ENCODE assay signal across 27 cellular contexts in genomic region chr3:88767746-88768145, GRCh38.
"Had no signal": no experiment of that assay in that cellular context is flagged by ENCODE, and none has a peak within 500 bp of the region (broad histone marks: within the 10 kb centered on the region; RNA-seq: fewer than 3 reads in every experiment).

No MANE protein-coding gene starts in this region.

- H3K4me3 ChIP-seq: ascending aorta, coronary artery, dorsolateral prefrontal cortex, esophagus muscularis mucosa, heart left ventricle had no signal

- DNase-seq: activated CD4-positive, alpha-beta memory T cell treated with anti-CD3 and anti-CD28 coated beads for 36 hours; activated CD4-positive, alpha-beta T cell treated with anti-CD3 and anti-CD28 coated beads for 36 hours; activated CD4-positive, alpha-beta T cell treated with anti-CD3 and anti-CD28 coated beads, Interleukin-2, amount 10 ng/mL, durations not matched to agents 24 days and 14 days; activated CD4-positive, CD25-positive, alpha-beta regulatory T cell; activated CD4-positive, CD25-positive, alpha-beta regulatory T cell treated with anti-CD3 and anti-CD28 coated beads, Interleukin-2, amount 50 U/mL, for 72 hours; activated CD8-positive, alpha-beta memory T cell treated with anti-CD3 and anti-CD28 coated beads, Interleukin-2, amount 10 ng/mL, durations not matched to agents 7 days and 5 days; activated CD8-positive, alpha-beta memory T cell treated with anti-CD3 and anti-CD28 coated beads, Interleukin-2, amount 50 U/mL, for 4 hours; activated CD8-positive, alpha-beta T cell treated with anti-CD3 and anti-CD28 coated beads, Interleukin-2, amount 10 ng/mL, durations not matched to agents 7 days and 5 days; activated gamma-delta T cell; activated naive CD4-positive, alpha-beta T cell; activated naive CD4-positive, alpha-beta T cell treated with anti-CD3 and anti-CD28 coated beads, Interleukin-2, amount 10 ng/mL, durations not matched to agents 7 days and 5 days; activated naive CD8-positive, alpha-beta T cell treated with anti-CD3 and anti-CD28 coated beads, Interleukin-2, amount 10 ng/mL, durations not matched to agents 7 days and 5 days; activated T-cell treated with anti-CD3 and anti-CD28 coated beads, Interleukin-2, amount 50 U/mL, for 1 hour; activated T-cell treated with anti-CD3 and anti-CD28 coated beads, Interleukin-2, amount 50 U/mL, for 72 hours; dorsolateral prefrontal cortex; effector memory CD4-positive, alpha-beta T cell; endodermal cell; erythroblast; glutamatergic neuron; heart left ventricle; T-cell; T-helper 17 cell; T1000 had no signal

- ATAC-seq: activated CD4-positive, alpha-beta T cell treated with anti-CD3 and anti-CD28 coated beads for 36 hours; activated CD8-positive, alpha-beta memory T cell treated with anti-CD3 and anti-CD28 coated beads, Interleukin-2, amount 10 ng/mL, durations not matched to agents 7 days and 5 days; activated CD8-positive, alpha-beta T cell treated with anti-CD3 and anti-CD28 coated beads, Interleukin-2, amount 10 ng/mL, durations not matched to agents 7 days and 5 days; activated naive CD4-positive, alpha-beta T cell treated with anti-CD3 and anti-CD28 coated beads, Interleukin-2, amount 50 U/mL, for 72 hours; activated T-cell treated with anti-CD3 and anti-CD28 coated beads, Interleukin-2, amount 50 U/mL, for 72 hours; heart left ventricle; T-cell; T-helper 17 cell had no signal
